Comparison of ENCODE assay signal across 6 cellular contexts in the genomic region with DNA sequence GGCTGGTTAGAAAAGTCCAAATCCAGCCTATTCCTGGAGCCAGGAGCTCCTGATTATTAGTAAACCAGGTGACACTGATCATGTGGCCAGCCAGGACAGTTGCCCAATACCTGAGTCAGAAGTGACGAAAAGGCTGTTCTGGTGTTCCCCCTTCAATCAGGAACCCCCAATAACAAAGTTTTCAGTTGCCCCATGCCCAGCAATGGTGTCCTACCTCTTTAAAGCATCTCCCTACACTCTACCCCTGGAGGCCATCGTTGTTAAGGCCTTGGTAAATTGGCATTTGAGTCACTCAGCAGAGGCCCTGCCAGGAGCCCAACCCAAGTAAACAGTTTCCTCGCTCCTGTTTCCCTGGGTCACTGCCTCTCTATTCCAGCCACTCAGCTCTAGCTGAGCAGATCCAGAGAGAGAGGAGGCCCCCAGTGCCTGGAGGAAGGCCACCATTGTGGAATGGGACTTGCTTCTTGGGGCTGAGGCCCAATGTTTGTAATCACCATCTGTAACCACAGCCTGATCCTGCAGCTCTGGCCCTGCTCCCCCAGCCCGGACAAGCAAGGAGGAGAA. TPM values are rescaled to one million over a fixed set of nuclear protein-coding genes. Genes with fewer than 3 reads are reported as not detected.
DNase-seq lines count a peak whose midpoint lies in the region; ATAC-seq and TF ChIP-seq lines count a peak whose summit lies in the region.

No MANE protein-coding gene starts in this region.

- H3K27me3 Mint-ChIP-seq in CD4-positive, alpha-beta T cell: no peaks in the 10 kb centered on the region
- H3K27me3 Mint-ChIP-seq in activated T-helper 17 cell treated with anti-CD3 and anti-CD28 coated beads, Interleukin-2, amount 50 U/mL, for 72 hours: no peaks in the 10 kb centered on the region

- H3K4me3 Mint-ChIP-seq in CD4-positive, alpha-beta T cell: no peak overlapping the region
- no peak overlapping the region for H3K4me3 Mint-ChIP-seq in activated T-helper 17 cell treated with anti-CD3 and anti-CD28 coated beads, Interleukin-2, amount 50 U/mL, for 72 hours

- peaks cover 66% of the 10 kb centered on the region for H3K4me1 Mint-ChIP-seq in CD4-positive, alpha-beta T cell (ENCODE audit: low read depth)
- H3K4me1 Mint-ChIP-seq in activated T-helper 17 cell treated with anti-CD3 and anti-CD28 coated beads, Interleukin-2, amount 50 U/mL, for 72 hours: peaks cover 28% of the 10 kb centered on the region

- peak overlapping the region; percentile 32 for H3K27ac ChIP-seq in CD4-positive, alpha-beta T cell (ENCODE audit: low read depth, low read length)

- intact Hi-C loops in CD4-positive, alpha-beta T cell (cut with DNase I, micrococcal nuclease): no loop called here

- peaks cover 70% of the 10 kb centered on the region for H3K36me3 Mint-ChIP-seq in CD4-positive, alpha-beta T cell (ENCODE audit: low read depth)
- peaks cover 59% of the 10 kb centered on the region for H3K36me3 Mint-ChIP-seq in activated T-helper 17 cell treated with anti-CD3 and anti-CD28 coated beads, Interleukin-2, amount 50 U/mL, for 72 hours (ENCODE audit: low read depth)

- POLR2A ChIA-PET in CD4-positive, alpha-beta T cell (lab: Charles Lee): interaction anchor here (0.9 to 8.0 kb wide), 4 partner anchors 8 to 81 kb away, joined by 3 to 146 read pairs (median 10); a partner anchor contains a TSS

- H3K9me3 Mint-ChIP-seq in CD4-positive, alpha-beta T cell: no peaks in the 10 kb centered on the region
- no peaks in the 10 kb centered on the region for H3K9me3 Mint-ChIP-seq in activated T-helper 17 cell treated with anti-CD3 and anti-CD28 coated beads, Interleukin-2, amount 50 U/mL, for 72 hours

- H3K27ac Mint-ChIP-seq in CD4-positive, alpha-beta T cell: peak overlapping the region; percentile 80
- peak overlapping the region; percentile 79 for H3K27ac Mint-ChIP-seq in activated T-helper 17 cell treated with anti-CD3 and anti-CD28 coated beads, Interleukin-2, amount 50 U/mL, for 72 hours

- H3K9me3 ChIP-seq in CD4-positive, alpha-beta T cell (ENCODE audit: control insufficient read depth, low read length): no peaks in the 10 kb centered on the region

- ATAC-seq in CD4-positive, alpha-beta T cell (ENCODE audit: poor library complexity): no peak
- ATAC-seq in activated T-helper 17 cell treated with anti-CD3 and anti-CD28 coated beads, Interleukin-2, amount 50 U/mL, for 72 hours (replicated peaks): no peak

- TF ChIP-seq CTCF in CD4-positive, alpha-beta T cell (IDR thresholded peaks at IDR 0.05): no peak

- CTCF ChIA-PET in CD4-positive, alpha-beta T cell (lab: Charles Lee): no interaction called here

- no peak for DNase-seq in CD4-positive, alpha-beta T cell
- DNase-seq in medulla oblongata (ENCODE audit: extremely low spot score) (peak; percentile 75), NCI-H524 treated with DMSO at 0.1 percent for 48 hours (lab: John Stamatoyannopoulos, UW) (no peak), NCI-H187 (lab: John Stamatoyannopoulos, UW) (no peak)
- no peak for DNase-seq in stimulated activated CD4-positive, alpha-beta T cell treated with anti-CD3 and anti-CD28 coated beads, Interleukin-4, amount 100 ng/mL, for 4 hours

- no peaks in the 10 kb centered on the region for H3K27me3 ChIP-seq in CD4-positive, alpha-beta T cell (ENCODE audit: control insufficient read depth, insufficient read depth, low read length)

RNA-seq across cellular contexts. Expression of a gene that starts 25.0 kb away (rescaled TPM):
- total RNA-seq in CD4-positive, alpha-beta T cell: 10 to 100 TPM; 33.7 to 36.3 TPM
- 10 to 100 TPM; 43.5 to 49.6 TPM for total RNA-seq in activated T-helper 17 cell treated with anti-CD3 and anti-CD28 coated beads, Interleukin-2, amount 50 U/mL, for 72 hours

RNA-seq across cellular contexts. Expression of a gene that starts 25.5 kb away (rescaled TPM):
- 10 to 100 TPM; 22.7 to 23.0 TPM for total RNA-seq in CD4-positive, alpha-beta T cell
- total RNA-seq in activated T-helper 17 cell treated with anti-CD3 and anti-CD28 coated beads, Interleukin-2, amount 50 U/mL, for 72 hours: 10 to 100 TPM; 10.5 to 15.1 TPM

RNA-seq across cellular contexts. Expression of a gene that starts 43.6 kb away (rescaled TPM):
- not detected for total RNA-seq in CD4-positive, alpha-beta T cell
- total RNA-seq in activated T-helper 17 cell treated with anti-CD3 and anti-CD28 coated beads, Interleukin-2, amount 50 U/mL, for 72 hours: not detected

RNA-seq across cellular contexts. Expression of a gene that starts 58.0 kb away (rescaled TPM):
- total RNA-seq in CD4-positive, alpha-beta T cell: 100 to 1,000 TPM in 1 of 2 experiments, 10 to 100 TPM in 1; 95.7 to 102 TPM
- 10 to 100 TPM; 59.1 to 62.1 TPM for total RNA-seq in activated T-helper 17 cell treated with anti-CD3 and anti-CD28 coated beads, Interleukin-2, amount 50 U/mL, for 72 hours

RNA-seq across cellular contexts. Expression of a gene that starts 58.3 kb away (rescaled TPM):
- 10 to 100 TPM; 18.2 to 18.7 TPM for total RNA-seq in CD4-positive, alpha-beta T cell
- total RNA-seq in activated T-helper 17 cell treated with anti-CD3 and anti-CD28 coated beads, Interleukin-2, amount 50 U/mL, for 72 hours: 1 to 10 TPM; 2.4 to 4.6 TPM
